ENCODE assay signal across 9 cellular contexts in the genomic region with DNA sequence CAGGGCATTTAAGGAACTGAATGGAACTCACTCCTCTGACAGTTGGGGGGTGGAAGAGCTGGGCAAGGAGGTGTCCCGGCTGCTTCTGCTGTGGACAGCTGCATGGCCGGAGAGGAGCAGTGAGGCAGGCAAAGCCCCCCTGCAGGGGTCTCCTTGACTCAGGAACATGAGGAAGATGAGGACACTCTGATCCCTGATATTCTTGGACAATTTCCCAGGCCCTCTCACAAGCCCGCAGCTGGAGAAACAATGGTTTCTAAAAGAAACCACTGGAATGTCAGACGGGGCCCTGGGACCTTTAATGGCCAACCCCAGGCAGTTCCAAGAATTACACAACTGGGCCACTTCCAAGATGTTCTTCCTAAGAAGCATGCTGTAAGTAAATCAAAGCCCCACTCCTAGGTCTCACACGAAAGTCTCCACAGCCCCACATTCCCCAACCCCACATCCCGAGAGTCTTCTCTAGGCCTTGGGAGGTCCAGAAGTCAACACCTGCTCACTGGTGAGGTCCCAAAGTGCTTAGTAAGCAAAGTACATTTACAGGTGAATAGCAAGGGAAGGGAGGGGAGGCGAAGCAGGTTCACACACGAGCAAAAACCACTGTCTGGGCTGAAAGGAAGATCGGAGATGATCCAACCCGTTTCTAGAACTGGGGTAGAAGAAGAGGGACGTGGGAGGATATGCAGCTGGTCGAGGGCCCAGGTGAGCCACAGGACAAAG. TPM values are rescaled to one million over a fixed set of nuclear protein-coding genes. Genes with fewer than 3 reads are reported as not detected.
DNase-seq lines count a peak whose midpoint lies in the region; ATAC-seq and TF ChIP-seq lines count a peak whose summit lies in the region.
"Had no signal": no experiment of that assay in that cellular context is flagged by ENCODE, and none has a peak within 500 bp of the region (broad histone marks: within the 10 kb centered on the region; RNA-seq: fewer than 3 reads in every experiment).

No MANE protein-coding gene starts in this region.

- peaks cover 15% of the 10 kb centered on the region for H4K20me1 ChIP-seq in OCI-LY3 (ENCODE audit: insufficient read depth, low read length)

- H3K4me2 ChIP-seq in OCI-LY3 (ENCODE audit: low read length) (peak overlapping the region; percentile 81), parathyroid adenoma (ENCODE audit: low read length) (peak overlapping the region; percentile 75)

- TF ChIP-seq CTCF in CD4-positive, alpha-beta T cell (IDR thresholded peaks at IDR 0.05) = no peak
- no peak for TF ChIP-seq CTCF in OCI-LY3 (IDR thresholded peaks at IDR 0.05; ENCODE audit: low read depth, low read length)
- no peak for TF ChIP-seq CTCF in esophagus muscularis mucosa (IDR thresholded peaks at IDR 0.05)
- TF ChIP-seq CTCF in parathyroid adenoma (IDR thresholded peaks at IDR 0.05) = no peak

- no peak for ATAC-seq in CD4-positive, alpha-beta T cell (ENCODE audit: poor library complexity)

- H3K27ac ChIP-seq in CD4-positive, alpha-beta T cell (ENCODE audit: low read depth, low read length) = no peak overlapping the region
- H3K27ac ChIP-seq in OCI-LY3 (ENCODE audit: low read length) = no peak overlapping the region
- H3K27ac ChIP-seq in esophagus muscularis mucosa (replicated peaks in 1 of 4) = peak overlapping the region; percentile 69 to 76 (median 70)
- peak overlapping the region; percentile 100 for H3K27ac ChIP-seq in parathyroid adenoma

- peaks cover 48% of the 10 kb centered on the region for H3K79me2 ChIP-seq in OCI-LY3 (ENCODE audit: low read length)
- peaks cover 27% of the 10 kb centered on the region for H3K79me2 ChIP-seq in parathyroid adenoma

- H3K36me3 ChIP-seq in OCI-LY3 (replicated peaks; ENCODE audit: low read depth, low read length) (peaks cover 23% of the 10 kb centered on the region), esophagus muscularis mucosa (peaks cover 0 to 5% (median 0%) of the 10 kb centered on the region in 4 donors), parathyroid adenoma (ENCODE audit: control insufficient read depth, insufficient read depth, low read length) (peaks cover 8% of the 10 kb centered on the region)

- CTCF ChIA-PET in CD4-positive, alpha-beta T cell (lab: Charles Lee) = interaction anchor here (1.0 kb wide), 1 partner anchor 10 kb away, joined by 3 read pairs; no protein-coding TSS in a partner anchor

- peaks cover 65% of the 10 kb centered on the region for H3K4me1 ChIP-seq in OCI-LY3 (ENCODE audit: low read length)
- H3K4me1 ChIP-seq in esophagus muscularis mucosa = peaks cover 40 to 54% (median 47%) of the 10 kb centered on the region in 4 donors
- H3K4me1 ChIP-seq in parathyroid adenoma = peaks cover 43% of the 10 kb centered on the region

- H3K9me3 Mint-ChIP-seq in CD4-positive, alpha-beta T cell = no peaks in the 10 kb centered on the region

- no peaks in the 10 kb centered on the region for H3K9me3 ChIP-seq in CD4-positive, alpha-beta T cell (ENCODE audit: control insufficient read depth, low read length)
- H3K9me3 ChIP-seq in OCI-LY3 (ENCODE audit: insufficient read depth, low read length) (no peaks in the 10 kb centered on the region), esophagus muscularis mucosa (no peaks in the 10 kb centered on the region), parathyroid adenoma (ENCODE audit: control insufficient read depth, low read length) (no peaks in the 10 kb centered on the region)

- TF ChIP-seq POLR2A in esophagus muscularis mucosa (IDR thresholded peaks at IDR 0.05; ENCODE audit: low read depth) = no peak

- TF ChIP-seq EP300 in esophagus muscularis mucosa (IDR thresholded peaks at IDR 0.05) = no peak

- peak overlapping the region; percentile 81 for H3K27ac Mint-ChIP-seq in CD4-positive, alpha-beta T cell

- H3K27me3 Mint-ChIP-seq in CD4-positive, alpha-beta T cell = no peaks in the 10 kb centered on the region

- intact Hi-C loops in CD4-positive, alpha-beta T cell (cut with DNase I, micrococcal nuclease) = loop anchor here (2.0 to 5.0 kb wide), 4 partner anchors 66 to 1281 kb away; a partner anchor contains a TSS
- intact Hi-C loops in esophagus muscularis mucosa (cut with DNase I) = loop anchor here (5.0 kb wide), 1 partner anchor 286 kb away; no protein-coding TSS in a partner anchor

- DNase-seq in CD4-positive, alpha-beta T cell = no peak
- DNase-seq in esophagus muscularis mucosa (ENCODE audit: extremely low spot score) (no peak), NCI-H1417 (lab: John Stamatoyannopoulos, UW) (no peak), NCI-H510A (lab: John Stamatoyannopoulos, UW) (no peak), NCI-H187 treated with DMSO at 0.1 percent for 48 hours (lab: John Stamatoyannopoulos, UW) (no peak), NCI-H526 treated with DMSO at 0.1 percent for 48 hours (lab: John Stamatoyannopoulos, UW) (no peak)

- H3K9ac ChIP-seq in OCI-LY3 (ENCODE audit: low read length) (no peak overlapping the region), parathyroid adenoma (peak overlapping the region; percentile 87)

- H3K4me1 Mint-ChIP-seq in CD4-positive, alpha-beta T cell (ENCODE audit: low read depth) = peaks cover 42% of the 10 kb centered on the region

- POLR2A ChIA-PET in CD4-positive, alpha-beta T cell (lab: Charles Lee) = no interaction called here

- H3K4me3 ChIP-seq in OCI-LY3 (ENCODE audit: low read length) (peak overlapping the region; percentile 84), esophagus muscularis mucosa (peak overlapping the region in 3 of 4 donors; percentile 68 to 92 (median 74)), parathyroid adenoma (ENCODE audit: low read depth, low read length) (peak overlapping the region; percentile 96)

- H3K4me3 Mint-ChIP-seq in CD4-positive, alpha-beta T cell = peak overlapping the region; percentile 78

- H3K27me3 ChIP-seq in CD4-positive, alpha-beta T cell (ENCODE audit: control insufficient read depth, insufficient read depth, low read length) = no peaks in the 10 kb centered on the region
- H3K27me3 ChIP-seq in OCI-LY3 (ENCODE audit: low read depth, low read length) (no peaks in the 10 kb centered on the region), esophagus muscularis mucosa (no peaks in the 10 kb centered on the region), parathyroid adenoma (ENCODE audit: control insufficient read depth, insufficient read depth, low read length) (no peaks in the 10 kb centered on the region)

- peaks cover 17% of the 10 kb centered on the region for H3K36me3 Mint-ChIP-seq in CD4-positive, alpha-beta T cell (ENCODE audit: low read depth)

- WGBS in esophagus muscularis mucosa = 63% methylated on average over 12 of the region's 12 CpGs

- H2AFZ ChIP-seq in OCI-LY3 (ENCODE audit: low read depth, low read length) (no peak overlapping the region), parathyroid adenoma (no peak overlapping the region)

RNA-seq across cellular contexts. Expression of a gene that starts 1.0 kb away (rescaled TPM):
- total RNA-seq in CD4-positive, alpha-beta T cell = 1 to 10 TPM; 8.0 to 9.0 TPM
- 10 to 100 TPM; 11.6 to 29.5 (median 21.8) TPM for total RNA-seq in esophagus muscularis mucosa

RNA-seq across cellular contexts. Expression of a gene that starts 14.9 kb away (rescaled TPM):
- under 1 TPM; 0.36 TPM for total RNA-seq in CD4-positive, alpha-beta T cell
- 1 to 10 TPM in 3 of 4 donors, under 1 TPM in 1; 0.33 to 2.9 (median 1.8) TPM for total RNA-seq in esophagus muscularis mucosa
- total RNA-seq: epithelial cell of proximal tubule had no signal

RNA-seq across cellular contexts. Expression of a gene that starts 26.5 kb away (rescaled TPM):
- under 1 TPM in 1 of 2 experiments, not detected in 1; 0.20 TPM for total RNA-seq in CD4-positive, alpha-beta T cell
- under 1 TPM in 1 of 4 donors, not detected in 3; 0.26 TPM for total RNA-seq in esophagus muscularis mucosa
- total RNA-seq: epithelial cell of proximal tubule had no signal

RNA-seq across cellular contexts. Expression of a gene that starts 55.7 kb away (rescaled TPM):
- total RNA-seq in CD4-positive, alpha-beta T cell = not detected
- not detected for total RNA-seq in esophagus muscularis mucosa
- total RNA-seq: epithelial cell of proximal tubule had no signal

Comparison
In these comparisons a context has a peak if more than half of its experiments do, and no peak if none do; other contexts are left out.
1. H3K27ac ChIP-seq: peak in esophagus muscularis mucosa (4 of 4) and parathyroid adenoma (single experiment); none in CD4-positive, alpha-beta T cell (single experiment) and OCI-LY3 (single experiment).
2. Peak in every context shown above with its lines, with median percentiles within 50 percentile points of each other: H3K4me3 ChIP-seq.